22 cellular contexts compared by ENCODE assay signal in genomic region chr2:210561482-210561881, GRCh38. TPM values are rescaled to one million over a fixed set of nuclear protein-coding genes. Genes with fewer than 3 reads are reported as not detected.
DNase-seq lines count a peak whose midpoint lies in the region; ATAC-seq, FAIRE-seq and TF ChIP-seq lines count a peak whose summit lies in the region.
"Had no signal": no experiment of that assay in that cellular context is flagged by ENCODE, and none has a peak within 500 bp of the region (broad histone marks: within the 10 kb centered on the region; RNA-seq: fewer than 3 reads in every experiment).

No MANE protein-coding gene starts in this region.

- H3K4me2 ChIP-seq in GM23338 = no peak overlapping the region

- no peaks in the 10 kb centered on the region for H3K36me3 Mint-ChIP-seq in GM23338 (ENCODE audit: low read depth)
- H3K36me3 Mint-ChIP-seq in nephron (ENCODE audit: low read depth) = no peaks in the 10 kb centered on the region
- H3K36me3 Mint-ChIP-seq in glutamatergic neuron (ENCODE audit: unreplicated experiment) = no peaks in the 10 kb centered on the region
- no peaks in the 10 kb centered on the region for H3K36me3 Mint-ChIP-seq in activated CD8-positive, alpha-beta T cell treated with anti-CD3 and anti-CD28 coated beads, Interleukin-2, amount 10 ng/mL, durations not matched to agents 7 days and 5 days (ENCODE audit: low read depth)
- H3K36me3 Mint-ChIP-seq: CD14-positive monocyte; CD8-positive, alpha-beta T cell had no signal

- H3K9me3 Mint-ChIP-seq in GM23338 (no peaks in the 10 kb centered on the region), nephron (no peaks in the 10 kb centered on the region), glutamatergic neuron (ENCODE audit: unreplicated experiment) (no peaks in the 10 kb centered on the region)
- no peaks in the 10 kb centered on the region for H3K9me3 Mint-ChIP-seq in activated CD8-positive, alpha-beta T cell treated with anti-CD3 and anti-CD28 coated beads, Interleukin-2, amount 10 ng/mL, durations not matched to agents 7 days and 5 days (ENCODE audit: insufficient read depth)
- H3K9me3 Mint-ChIP-seq: CD14-positive monocyte; CD8-positive, alpha-beta T cell had no signal

- peaks cover 25% of the 10 kb centered on the region for H3K4me1 Mint-ChIP-seq in GM23338
- H3K4me1 Mint-ChIP-seq in nephron = peaks cover 11% of the 10 kb centered on the region
- no peaks in the 10 kb centered on the region for H3K4me1 Mint-ChIP-seq in glutamatergic neuron (ENCODE audit: low read depth, unreplicated experiment)
- H3K4me1 Mint-ChIP-seq in activated CD8-positive, alpha-beta T cell treated with anti-CD3 and anti-CD28 coated beads, Interleukin-2, amount 10 ng/mL, durations not matched to agents 7 days and 5 days (ENCODE audit: low read depth) = no peaks in the 10 kb centered on the region
- H3K4me1 Mint-ChIP-seq: CD14-positive monocyte had no signal

- H3K27ac Mint-ChIP-seq in GM23338 = peak overlapping the region; percentile 15; the same call in 1 of the 2 replicates
- peak overlapping the region; percentile 78 to 95 (median 81) for H3K27ac Mint-ChIP-seq in nephron
- no peak overlapping the region for H3K27ac Mint-ChIP-seq in glutamatergic neuron (ENCODE audit: unreplicated experiment)
- H3K27ac Mint-ChIP-seq in activated CD8-positive, alpha-beta T cell treated with anti-CD3 and anti-CD28 coated beads, Interleukin-2, amount 10 ng/mL, durations not matched to agents 7 days and 5 days = no peak overlapping the region
- H3K27ac Mint-ChIP-seq: CD14-positive monocyte; CD8-positive, alpha-beta T cell had no signal

- H3K4me1 ChIP-seq in GM23338 (ENCODE audit: insufficient read depth) (peaks cover 17% of the 10 kb centered on the region), kidney (ENCODE audit: control insufficient read depth in 1 of 2, insufficient read depth in 1 of 2, low read depth in 1 of 2, low read length in 2 of 2) (peaks cover 2 to 17% of the 10 kb centered on the region in 2 donors), gastrocnemius medialis (no peaks in the 10 kb centered on the region)

- POLR2A ChIA-PET in activated CD8-positive, alpha-beta T cell treated with anti-CD3 and anti-CD28 coated beads, Interleukin-2, amount 10 ng/mL, durations not matched to agents 7 days and 5 days (lab: Charles Lee) = no interaction called here

- H3K9ac ChIP-seq in SK-N-MC (ENCODE audit: insufficient read length) (no peak overlapping the region), kidney (ENCODE audit: low read length in 2 of 2) (no peak overlapping the region)

- H3K27me3 ChIP-seq in GM23338 (ENCODE audit: insufficient read depth) = no peaks in the 10 kb centered on the region
- H3K27me3 ChIP-seq in gastrocnemius medialis = no peaks in the 10 kb centered on the region

- intact Hi-C loops in kidney (cut with DNase I) (no loop called here), gastrocnemius medialis (cut with DNase I; ENCODE audit: low total_unique reads) (no loop called here)

- TF ChIP-seq CTCF in GM23338 (conservative IDR thresholded peaks at IDR 0.05; ENCODE audit: low read depth in 2 of 2) = no peak
- no peak for TF ChIP-seq CTCF in kidney (IDR thresholded peaks at IDR 0.05; ENCODE audit: borderline replicate concordance, extremely low read depth, insufficient read depth)
- no peak for TF ChIP-seq CTCF in nephron (IDR thresholded peaks at IDR 0.05; ENCODE audit: unreplicated experiment in 3 of 3)
- TF ChIP-seq CTCF in gastrocnemius medialis (IDR thresholded peaks at IDR 0.05 in 4 of 5, conservative IDR thresholded peaks at IDR 0.05 in 1 of 5) = no peak
- no peak for TF ChIP-seq CTCF in glutamatergic neuron (IDR thresholded peaks at IDR 0.05; ENCODE audit: partially characterized antibody, unreplicated experiment)

- H3K4me3 ChIP-seq in GM23338 = no peak overlapping the region
- no peak overlapping the region for H3K4me3 ChIP-seq in SK-N-MC
- no peak overlapping the region for H3K4me3 ChIP-seq in kidney (ENCODE audit: low read length in 2 of 2)
- no peak overlapping the region for H3K4me3 ChIP-seq in gastrocnemius medialis
- H3K4me3 ChIP-seq: HAP-1 had no signal

- ATAC-seq in GM23338 (no peak), gastrocnemius medialis (no peak)
- ATAC-seq in activated CD8-positive, alpha-beta T cell treated with anti-CD3 and anti-CD28 coated beads, Interleukin-2, amount 10 ng/mL, durations not matched to agents 7 days and 5 days = no peak
- ATAC-seq: CD8-positive, alpha-beta T cell had no signal

- no peaks in the 10 kb centered on the region for H4K20me1 ChIP-seq in GM23338 (replicated peaks; ENCODE audit: insufficient read depth)

- in situ Hi-C loops in gastrocnemius medialis (cut with MboI; ENCODE audit: low sequenced_read_pairs in 4 of 4) = no loop called here

- H3K36me3 ChIP-seq in GM23338 (ENCODE audit: insufficient read depth) (no peaks in the 10 kb centered on the region), SK-N-MC (ENCODE audit: insufficient read depth, low read length) (no peaks in the 10 kb centered on the region), kidney (ENCODE audit: control insufficient read depth in 1 of 2, insufficient read depth in 2 of 2, low read length in 2 of 2) (no peaks in the 10 kb centered on the region), gastrocnemius medialis (no peaks in the 10 kb centered on the region)
- H3K36me3 ChIP-seq: HAP-1 had no signal

- H3K79me2 ChIP-seq in GM23338 (replicated peaks; ENCODE audit: insufficient read depth) = no peaks in the 10 kb centered on the region

- no peak for TF ChIP-seq POLR2A in gastrocnemius medialis (IDR thresholded peaks at IDR 0.05)

- CTCF ChIA-PET in activated CD8-positive, alpha-beta T cell treated with anti-CD3 and anti-CD28 coated beads, Interleukin-2, amount 10 ng/mL, durations not matched to agents 7 days and 5 days (lab: Charles Lee) = no interaction called here

- DNase-seq in GM23338 (ENCODE audit: low spot score) (no peak), SK-N-MC (ENCODE audit: low read depth, low spot score) (no peak), kidney (no peak), gastrocnemius medialis (no peak), glutamatergic neuron (no peak), Kasumi-1 (lab: John Stamatoyannopoulos, UW) (no peak)
- no peak for DNase-seq in activated CD8-positive, alpha-beta T cell treated with anti-CD3 and anti-CD28 coated beads, Interleukin-2, amount 10 ng/mL, durations not matched to agents 7 days and 5 days
- DNase-seq: CD8-positive, alpha-beta T cell; COR-L47; DMS153; DMS79 treated with DMSO at 0.1 percent for 48 hours; EL; IMR-90 had no signal

- no peak overlapping the region for H2AFZ ChIP-seq in GM23338

- no peaks in the 10 kb centered on the region for H3F3A ChIP-seq in GM23338 (replicated peaks; ENCODE audit: low read depth)

- H3K27ac ChIP-seq in GM23338 (ENCODE audit: low read depth) = no peak overlapping the region
- peak overlapping the region; percentile 90 for H3K27ac ChIP-seq in SK-N-MC
- peak overlapping the region; percentile 38 to 66 for H3K27ac ChIP-seq in kidney (ENCODE audit: low read depth in 2 of 2, low read length in 2 of 2)
- H3K27ac ChIP-seq in gastrocnemius medialis = no peak overlapping the region
- H3K27ac ChIP-seq: HL-60 had no signal

- H3K27me3 Mint-ChIP-seq in GM23338 (ENCODE audit: insufficient read depth, low read depth, poor library complexity) (peaks cover 3% of the 10 kb centered on the region), nephron (ENCODE audit: low read depth) (peaks cover 3% of the 10 kb centered on the region), glutamatergic neuron (ENCODE audit: unreplicated experiment) (no peaks in the 10 kb centered on the region)
- no peaks in the 10 kb centered on the region for H3K27me3 Mint-ChIP-seq in activated CD8-positive, alpha-beta T cell treated with anti-CD3 and anti-CD28 coated beads, Interleukin-2, amount 10 ng/mL, durations not matched to agents 7 days and 5 days (ENCODE audit: low read depth)

- H3K9me2 ChIP-seq in GM23338 (ENCODE audit: insufficient read depth) = no peaks in the 10 kb centered on the region

- H3K9me3 ChIP-seq in SK-N-MC (ENCODE audit: low read depth, low read length) (no peaks in the 10 kb centered on the region), kidney (ENCODE audit: control insufficient read depth in 1 of 2, low read length in 2 of 2) (no peaks in the 10 kb centered on the region), gastrocnemius medialis (no peaks in the 10 kb centered on the region)
- H3K9me3 ChIP-seq: HAP-1 had no signal

- H3K4me3 Mint-ChIP-seq in GM23338 (no peak overlapping the region), nephron (no peak overlapping the region), glutamatergic neuron (ENCODE audit: unreplicated experiment) (no peak overlapping the region)
- no peak overlapping the region for H3K4me3 Mint-ChIP-seq in activated CD8-positive, alpha-beta T cell treated with anti-CD3 and anti-CD28 coated beads, Interleukin-2, amount 10 ng/mL, durations not matched to agents 7 days and 5 days
- H3K4me3 Mint-ChIP-seq: CD14-positive monocyte; CD8-positive, alpha-beta T cell had no signal

- no peak for FAIRE-seq in kidney (lab: Jason Lieb, UNC)
- FAIRE-seq: D721Med, G401.6, GM12891, GM19239, H1 had no signal

RNA-seq across cellular contexts. Expression of gene CPS1, which starts 5.1 kb away (rescaled TPM):
- 11.0 and 15.7 TPM in 2 replicates for total RNA-seq in GM23338 (2014; rRNA removed; shearing (Covaris generic))
- polyA plus RNA-seq in GM23338 (2016; fragmentation: Nextera tagmentation; extraction: Ambion mirVana) (4.9 and 5.5 TPM in 2 replicates), kidney (ENCODE audit: insufficient read depth, low read depth, low replicate concordance) (6.7 TPM)
- total RNA-seq in kidney (6.7 TPM), gastrocnemius medialis (1 to 10 TPM; 1.2 to 4.5 (median 2.6) TPM), glutamatergic neuron (ENCODE audit: unreplicated experiment) (31.1 TPM)
- total RNA-seq in activated CD8-positive, alpha-beta T cell treated with anti-CD3 and anti-CD28 coated beads, Interleukin-2, amount 10 ng/mL, durations not matched to agents 7 days and 5 days = 1 to 10 TPM; 1.2 to 1.3 TPM
- polyA plus RNA-seq: CD14-positive monocyte had no signal

Comparison
In these comparisons a context has a peak if more than half of its experiments do, and no peak if none do; other contexts are left out.
1. H3K27ac ChIP-seq: peak in SK-N-MC (single experiment) and kidney (2 of 2); none in GM23338 (single experiment) and gastrocnemius medialis (0 of 4).
2. H3K27ac Mint-ChIP-seq: peak in GM23338 (single experiment) and nephron (3 of 3); none in glutamatergic neuron (single experiment) and activated CD8-positive, alpha-beta T cell treated with anti-CD3 and anti-CD28 coated beads, Interleukin-2, amount 10 ng/mL, durations not matched to agents 7 days and 5 days (single experiment).